Comparison of ENCODE assay signal across 8 cellular contexts in genomic region chr9:118170032-118170955, GRCh38.
DNase-seq lines count a peak whose midpoint lies in the region; ATAC-seq and TF ChIP-seq lines count a peak whose summit lies in the region.

No MANE protein-coding gene starts in this region.

- H3K79me2 ChIP-seq in PC-3 (ENCODE audit: low read length) = no peaks in the 10 kb centered on the region

- intact Hi-C loops in PC-3 (cut with micrococcal nuclease) = no loop called here

- TF ChIP-seq CTCF in PC-3 (conservative IDR thresholded peaks at IDR 0.05; ENCODE audit: low read depth, low read length) = peak; percentile 57
- TF ChIP-seq CTCF in fibroblast of villous mesenchyme (IDR thresholded peaks at IDR 0.05; ENCODE audit: insufficient read depth, low read depth, low read length) = peak; percentile 48

- no peak overlapping the region for H2AFZ ChIP-seq in PC-3 (ENCODE audit: low read length)

- H3K9me2 ChIP-seq in PC-3 (replicated peaks; ENCODE audit: low read length) = no peaks in the 10 kb centered on the region

- CTCF ChIA-PET in PC-3 (lab: Charles Lee) = no interaction called here
- CTCF ChIA-PET in activated CD8-positive, alpha-beta memory T cell treated with anti-CD3 and anti-CD28 coated beads, Interleukin-2, amount 10 ng/mL, durations not matched to agents 7 days and 5 days (lab: Charles Lee) = no interaction called here

- H3K9me3 ChIP-seq in PC-3 (ENCODE audit: low read length) = no peaks in the 10 kb centered on the region

- peak; percentile 37; the same call in 1 of the 2 replicates for ATAC-seq in PC-3
- ATAC-seq in activated CD8-positive, alpha-beta memory T cell treated with anti-CD3 and anti-CD28 coated beads, Interleukin-2, amount 10 ng/mL, durations not matched to agents 7 days and 5 days = no peak

- H3K4me3 ChIP-seq in PC-3 (ENCODE audit: low read length) = no peak overlapping the region
- H3K4me3 ChIP-seq in fibroblast of villous mesenchyme (ENCODE audit: low read depth, low read length) = no peak overlapping the region

- no peaks in the 10 kb centered on the region for H3K36me3 ChIP-seq in PC-3 (ENCODE audit: low read depth, low read length)

- no peaks in the 10 kb centered on the region for H3F3A ChIP-seq in PC-3 (ENCODE audit: low read length, unreplicated experiment)

- no peaks in the 10 kb centered on the region for H3K27me3 Mint-ChIP-seq in activated CD8-positive, alpha-beta memory T cell treated with anti-CD3 and anti-CD28 coated beads, Interleukin-2, amount 10 ng/mL, durations not matched to agents 7 days and 5 days

- H3K4me1 Mint-ChIP-seq in activated CD8-positive, alpha-beta memory T cell treated with anti-CD3 and anti-CD28 coated beads, Interleukin-2, amount 10 ng/mL, durations not matched to agents 7 days and 5 days = no peaks in the 10 kb centered on the region

- no peak overlapping the region for H3K9ac ChIP-seq in PC-3 (ENCODE audit: low read length)

- DNase-seq in DMS153 (lab: John Stamatoyannopoulos, UW) (peak; percentile 69), HuH-7 (ENCODE audit: low spot score) (peak; percentile 11), PC-3 (peak; percentile 31), fibroblast of villous mesenchyme (ENCODE audit: low read depth) (peak; percentile 11), pons (ENCODE audit: low spot score) (peak; percentile 90), ureter (ENCODE audit: low spot score) (no peak)
- no peak for DNase-seq in effector CD4-positive, alpha-beta T cell
- DNase-seq in activated CD8-positive, alpha-beta memory T cell treated with anti-CD3 and anti-CD28 coated beads, Interleukin-2, amount 10 ng/mL, durations not matched to agents 7 days and 5 days = no peak

- H4K20me1 ChIP-seq in PC-3 (ENCODE audit: low read length) = no peaks in the 10 kb centered on the region

- H3K4me1 ChIP-seq in PC-3 (ENCODE audit: insufficient read depth, low read length) = no peaks in the 10 kb centered on the region

- POLR2A ChIA-PET in PC-3 (lab: Charles Lee; ENCODE audit: unreplicated experiment) = no interaction called here

- H3K27me3 ChIP-seq in PC-3 (ENCODE audit: low read length) = no peaks in the 10 kb centered on the region

- no TSS peak for BruUV-seq in PC-3 (replicated peaks; lab: Mats Ljungman, UMichigan)

- no peak overlapping the region for H3K4me3 Mint-ChIP-seq in activated CD8-positive, alpha-beta memory T cell treated with anti-CD3 and anti-CD28 coated beads, Interleukin-2, amount 10 ng/mL, durations not matched to agents 7 days and 5 days

- H3K9me3 Mint-ChIP-seq in activated CD8-positive, alpha-beta memory T cell treated with anti-CD3 and anti-CD28 coated beads, Interleukin-2, amount 10 ng/mL, durations not matched to agents 7 days and 5 days (ENCODE audit: low read depth) = no peaks in the 10 kb centered on the region

- no peak overlapping the region for H3K27ac Mint-ChIP-seq in activated CD8-positive, alpha-beta memory T cell treated with anti-CD3 and anti-CD28 coated beads, Interleukin-2, amount 10 ng/mL, durations not matched to agents 7 days and 5 days

- H3K27ac ChIP-seq in PC-3 (ENCODE audit: low read length) = no peak overlapping the region

- no peaks in the 10 kb centered on the region for H3K36me3 Mint-ChIP-seq in activated CD8-positive, alpha-beta memory T cell treated with anti-CD3 and anti-CD28 coated beads, Interleukin-2, amount 10 ng/mL, durations not matched to agents 7 days and 5 days

- no peak overlapping the region for H3K4me2 ChIP-seq in PC-3 (ENCODE audit: low read length)

Comparison
In these comparisons a context has a peak if more than half of its experiments do, and no peak if none do; other contexts are left out.
1. DNase-seq: peak in DMS153 (single experiment), HuH-7 (single experiment), PC-3 (single experiment), fibroblast of villous mesenchyme (single experiment) and pons (single experiment); none in effector CD4-positive, alpha-beta T cell (single experiment), ureter (single experiment) and activated CD8-positive, alpha-beta memory T cell treated with anti-CD3 and anti-CD28 coated beads, Interleukin-2, amount 10 ng/mL, durations not matched to agents 7 days and 5 days (single experiment).